ENCODE assay signal across 26 cellular contexts in genomic region chr14:64474698-64475097, GRCh38.
"Had no signal": no experiment of that assay in that cellular context is flagged by ENCODE, and none has a peak within 500 bp of the region (broad histone marks: within the 10 kb centered on the region; RNA-seq: fewer than 3 reads in every experiment).

No MANE protein-coding gene starts in this region.

- H3K4me1 Mint-ChIP-seq: endodermal cell had no signal

- DNase-seq: cortex of kidney; effector CD8-positive, alpha-beta T cell; effector memory CD8-positive, alpha-beta T cell; endodermal cell; erythroblast; esophagus squamous epithelium; foreskin fibroblast; foreskin melanocyte; gastrocnemius medialis; glutamatergic neuron; head of caudate nucleus; heart right ventricle; hippocampal formation; left cardiac atrium; left lung; left ventricle myocardium superior; lower lobe of right lung; mesenchymal stem cell; mucosa of descending colon; naive B cell had no signal

- FAIRE-seq: endometrium, islet of Langerhans, keratinocyte had no signal

- ATAC-seq: effector memory CD8-positive, alpha-beta T cell; esophagus mucosa; gastrocnemius medialis; heart right ventricle; left cardiac atrium; left lung; left ventricle myocardium superior; lower lobe of right lung had no signal

- H3K9me3 Mint-ChIP-seq: dendritic cell treated with granulocyte-macrophage colony-stimulating factor and Interleukin-4, amounts not matched to agents 40 ng/mL and 50 ng/mL, for 4 days; effector memory CD8-positive, alpha-beta T cell; endodermal cell; mesothelial cell of epicardium; naive B cell had no signal

- H3K4me3 Mint-ChIP-seq: dendritic cell treated with granulocyte-macrophage colony-stimulating factor and Interleukin-4, amounts not matched to agents 40 ng/mL and 50 ng/mL, for 4 days; effector memory CD8-positive, alpha-beta T cell; endodermal cell; mesothelial cell of epicardium; naive B cell had no signal

- H3K27ac Mint-ChIP-seq: dendritic cell treated with granulocyte-macrophage colony-stimulating factor and Interleukin-4, amounts not matched to agents 40 ng/mL and 50 ng/mL, for 4 days; effector memory CD8-positive, alpha-beta T cell; endodermal cell; mesothelial cell of epicardium had no signal

- H3K27me3 Mint-ChIP-seq: dendritic cell treated with granulocyte-macrophage colony-stimulating factor and Interleukin-4, amounts not matched to agents 40 ng/mL and 50 ng/mL, for 4 days; effector memory CD8-positive, alpha-beta T cell; naive B cell had no signal

- H3K36me3 Mint-ChIP-seq: naive B cell had no signal
